ENCODE assay signal across 1 cellular context in genomic region chr9:135199489-135199888, GRCh38.
TF ChIP-seq lines count a peak whose summit lies in the region.

No MANE protein-coding gene starts in this region.

TF ChIP-seq in H1, 55 proteins besides CTCF, POLR2A, EP300 and RAD21 (continued from another document):
- TF ChIP-seq GABPA (IDR thresholded peaks at IDR 0.05; ENCODE audit: borderline replicate concordance, insufficient read depth, low read length): no peak
